1 cellular context compared by ENCODE assay signal in genomic region chr22:20111045-20111688, GRCh38.
TF ChIP-seq lines count a peak whose summit lies in the region.

No MANE protein-coding gene starts in this region.

TF ChIP-seq in K562, 482 proteins besides CTCF, POLR2A, EP300 and RAD21 (continued from another document):
- no peak for TF ChIP-seq HMBOX1 (IDR thresholded peaks at IDR 0.05)
- TF ChIP-seq TBP (optimal IDR thresholded peaks at IDR 0.05; ENCODE audit: low read depth, low read length) = no peak
- no peak for TF ChIP-seq ZNF174 (CRISPR knock-in tag; IDR thresholded peaks at IDR 0.05)
- 0 out of 2 replicates have a peak, but pooled peaks have one; percentile 27 for TF ChIP-seq ZC3H8 (IDR thresholded peaks at IDR 0.05)
- 0 out of 2 replicates have a peak, but pooled peaks have one; percentile 38 for TF ChIP-seq JUN (IDR thresholded peaks at IDR 0.05; ENCODE audit: borderline replicate concordance, low read depth, low read length)
- no peak for TF ChIP-seq JUN (CRISPR knock-in tag; IDR thresholded peaks at IDR 0.05; ENCODE audit: borderline replicate concordance)
- TF ChIP-seq U2AF1 (optimal IDR thresholded peaks at IDR 0.05; ENCODE audit: low read depth, low read length) = no peak
- TF ChIP-seq MCM7 (IDR thresholded peaks at IDR 0.05) = no peak
- no peak for TF ChIP-seq MBD2 (IDR thresholded peaks at IDR 0.05; ENCODE audit: borderline replicate concordance, low read depth)
- no peak for TF ChIP-seq ZNF184 (CRISPR knock-in tag; IDR thresholded peaks at IDR 0.05)
- 0 out of 4 replicates have a peak, but pooled peaks of 1 of the 2 experiments have one; percentile 37 for TF ChIP-seq TRIM24 (IDR thresholded peaks at IDR 0.05)
- TF ChIP-seq MCM2 (IDR thresholded peaks at IDR 0.05; ENCODE audit: low read depth) = no peak
- TF ChIP-seq SPI1 (IDR thresholded peaks at IDR 0.05; ENCODE audit: borderline replicate concordance, low read depth, low read length) = peak; percentile 4; the same call in 1 of the 2 replicates
- TF ChIP-seq BRD9 (IDR thresholded peaks at IDR 0.05; ENCODE audit: low read depth, partially characterized antibody) = no peak
- TF ChIP-seq ARHGAP35 (IDR thresholded peaks at IDR 0.05; ENCODE audit: partially characterized antibody) = peak; percentile 6
- no peak for TF ChIP-seq NEUROD1 (IDR thresholded peaks at IDR 0.05; ENCODE audit: borderline replicate concordance, low read depth, low read length, partially characterized antibody)
- TF ChIP-seq NR2F6 (CRISPR knock-in tag; IDR thresholded peaks at IDR 0.05) = peak; percentile 71; the same call in 1 of the 2 replicates
- TF ChIP-seq ATF4 (CRISPR knock-in tag; IDR thresholded peaks at IDR 0.05) = 0 out of 2 replicates have a peak, but pooled peaks have one; percentile 5
- TF ChIP-seq ZNF584 (CRISPR knock-in tag; IDR thresholded peaks at IDR 0.05; ENCODE audit: low read depth) = no peak
- peak; percentile 95 for TF ChIP-seq HDAC6 (IDR thresholded peaks at IDR 0.05; ENCODE audit: low read depth, low read length)
- TF ChIP-seq ZNF239 (CRISPR knock-in tag; IDR thresholded peaks at IDR 0.05) = no peak
- peak; percentile 63; the same call in 1 of the 2 replicates for TF ChIP-seq ZNF695 (CRISPR knock-in tag; IDR thresholded peaks at IDR 0.05)
- TF ChIP-seq ZNF780A (CRISPR knock-in tag; IDR thresholded peaks at IDR 0.05) = no peak
- no peak for TF ChIP-seq ZFP36 (IDR thresholded peaks at IDR 0.05; ENCODE audit: low read depth, low read length, partially characterized antibody)
- peak; percentile 89 for TF ChIP-seq HBP1 (CRISPR knock-in tag; IDR thresholded peaks at IDR 0.05)
- TF ChIP-seq JUND (IDR thresholded peaks at IDR 0.05; ENCODE audit: borderline replicate concordance, low read depth, low read length) = peak; percentile 5; the same call in 1 of the 2 replicates
- no peak for TF ChIP-seq JUND (tag; IDR thresholded peaks at IDR 0.05; ENCODE audit: borderline replicate concordance, low read depth, low read length)
- TF ChIP-seq MYNN (IDR thresholded peaks at IDR 0.05) = no peak
- TF ChIP-seq MYNN (CRISPR knock-in tag; IDR thresholded peaks at IDR 0.05) = no peak
- TF ChIP-seq PHF8 (IDR thresholded peaks at IDR 0.05; ENCODE audit: borderline replicate concordance, low read length) = 0 out of 2 replicates have a peak, but pooled peaks have one; percentile 27
- TF ChIP-seq BCLAF1 (IDR thresholded peaks at IDR 0.05; ENCODE audit: borderline replicate concordance in 1 of 2, control insufficient read depth in 1 of 2, low read depth in 2 of 2, low read length in 1 of 2) = peak in 1 of 2 experiments; percentile 20; a peak in 1 of 4 replicates
- 0 out of 2 replicates have a peak, but pooled peaks have one; percentile 22 for TF ChIP-seq CREB1 (IDR thresholded peaks at IDR 0.05)
- TF ChIP-seq CREB1 (CRISPR knock-in tag; IDR thresholded peaks at IDR 0.05) = no peak
- no peak for TF ChIP-seq ZNF639 (CRISPR knock-in tag; conservative IDR thresholded peaks at IDR 0.05 in 1 of 2, IDR thresholded peaks at IDR 0.05 in 1 of 2)
- peak; percentile 55; the same call in 1 of the 2 replicates for TF ChIP-seq ZNF696 (CRISPR knock-in tag; conservative IDR thresholded peaks at IDR 0.05)
- TF ChIP-seq E2F4 (CRISPR knock-in tag; IDR thresholded peaks at IDR 0.05; ENCODE audit: low read depth) = no peak
- TF ChIP-seq ZNF282 (CRISPR knock-in tag; IDR thresholded peaks at IDR 0.05) = no peak
- peak; percentile 45; the same call in 1 of the 2 replicates for TF ChIP-seq ZNF57 (CRISPR knock-in tag; IDR thresholded peaks at IDR 0.05)
- peak; percentile 96 for TF ChIP-seq SETDB1 (IDR thresholded peaks at IDR 0.05; ENCODE audit: low read length)
- no peak for TF ChIP-seq CUX1 (CRISPR knock-in tag; IDR thresholded peaks at IDR 0.05)
- TF ChIP-seq ZBTB43 (CRISPR knock-in tag; IDR thresholded peaks at IDR 0.05) = no peak
